8 cellular contexts compared by ENCODE assay signal in genomic region chr16:66660422-66661209, GRCh38. TPM values are rescaled to one million over a fixed set of nuclear protein-coding genes. Genes with fewer than 3 reads are reported as not detected.
DNase-seq lines count a peak whose midpoint lies in the region; ATAC-seq and TF ChIP-seq lines count a peak whose summit lies in the region.

No MANE protein-coding gene starts in this region.

- peak overlapping the region; percentile 38 to 57 for H3K27ac ChIP-seq in ascending aorta
- peak overlapping the region; percentile 51 to 71 for H3K27ac ChIP-seq in right atrium auricular region
- peak overlapping the region; percentile 60 for H3K27ac ChIP-seq in rectal smooth muscle tissue (ENCODE audit: low read depth, low read length)

- peak overlapping the region; percentile 35 to 87 (median 80) for H3K27ac Mint-ChIP-seq in CD14-positive monocyte

- DNase-seq in CD14-positive monocyte (ENCODE audit: low spot score): peak; percentile 58
- DNase-seq in NB4 (ENCODE audit: low read depth): peak; percentile 59
- DNase-seq in ascending aorta (ENCODE audit: low spot score in 2 of 2): peak in 1 of 2 donors; percentile 68
- DNase-seq in right atrium auricular region (ENCODE audit: low spot score): peak; percentile 78

- ATAC-seq in HG03442 (IDR thresholded peaks at IDR 0.05; ENCODE audit: unreplicated experiment) (no peak), GM19324 (IDR thresholded peaks at IDR 0.05; ENCODE audit: low FRiP score, unreplicated experiment) (no peak), HG03139 (IDR thresholded peaks at IDR 0.05; ENCODE audit: unreplicated experiment) (no peak)

- no peaks in the 10 kb centered on the region for H3K36me3 Mint-ChIP-seq in CD14-positive monocyte

- no peaks in the 10 kb centered on the region for H3K27me3 ChIP-seq in ascending aorta
- H3K27me3 ChIP-seq in right atrium auricular region: no peaks in the 10 kb centered on the region
- no peaks in the 10 kb centered on the region for H3K27me3 ChIP-seq in rectal smooth muscle tissue (ENCODE audit: control insufficient read depth, insufficient read depth, low read length)

- intact Hi-C loops in CD14-positive monocyte (cut with micrococcal nuclease) (loop anchor here in 1 of 2 donors (10.0 kb wide), 1 partner anchor 54 kb away; no protein-coding TSS in a partner anchor), ascending aorta (cut with DNase I) (loop anchor here (5.0 kb wide), 1 partner anchor 92 kb away; the partner anchor contains the start of gene DYNC1LI2)

- H3K9ac ChIP-seq in rectal smooth muscle tissue (ENCODE audit: low read length): no peak overlapping the region

- H3K9me3 ChIP-seq in ascending aorta: no peaks in the 10 kb centered on the region
- H3K9me3 ChIP-seq in right atrium auricular region: no peaks in the 10 kb centered on the region

- peaks cover 0 to 3% of the 10 kb centered on the region in 2 donors for H3K4me1 ChIP-seq in ascending aorta
- peaks cover 0 to 30% of the 10 kb centered on the region in 2 donors for H3K4me1 ChIP-seq in right atrium auricular region
- peaks cover 18% of the 10 kb centered on the region for H3K4me1 ChIP-seq in rectal smooth muscle tissue (ENCODE audit: control insufficient read depth, insufficient read depth, low read length)

- TF ChIP-seq POLR2A in NB4 (IDR thresholded peaks at IDR 0.05; ENCODE audit: extremely low read depth, insufficient read length): no peak

- no peak overlapping the region for H3K4me3 ChIP-seq in NB4 (ENCODE audit: low read depth, low read length)
- no peak overlapping the region for H3K4me3 ChIP-seq in ascending aorta
- H3K4me3 ChIP-seq in right atrium auricular region: no peak overlapping the region
- H3K4me3 ChIP-seq in rectal smooth muscle tissue (ENCODE audit: low read length): no peak overlapping the region

- peak; percentile 22 for TF ChIP-seq CTCF in CD14-positive monocyte (IDR thresholded peaks at IDR 0.05)
- TF ChIP-seq CTCF in NB4 (IDR thresholded peaks at IDR 0.05; ENCODE audit: low read depth, low read length): no peak
- peak in 2 of 3 experiments; percentile 6 to 23 for TF ChIP-seq CTCF in ascending aorta (IDR thresholded peaks at IDR 0.05)
- TF ChIP-seq CTCF in right atrium auricular region (IDR thresholded peaks at IDR 0.05): peak in 1 of 2 donors; percentile 47

- H3K27me3 Mint-ChIP-seq in CD14-positive monocyte (ENCODE audit: low read depth in 3 of 3): no peaks in the 10 kb centered on the region

- H3K4me3 Mint-ChIP-seq in CD14-positive monocyte: peak overlapping the region in 1 of 2 donors; percentile 37

- H3K36me3 ChIP-seq in ascending aorta (no peaks in the 10 kb centered on the region), right atrium auricular region (no peaks in the 10 kb centered on the region), rectal smooth muscle tissue (ENCODE audit: control insufficient read depth, insufficient read depth, low read length) (no peaks in the 10 kb centered on the region)

- H3K9me3 Mint-ChIP-seq in CD14-positive monocyte: no peaks in the 10 kb centered on the region

- H3K4me1 Mint-ChIP-seq in CD14-positive monocyte: peaks cover 48% of the 10 kb centered on the region

RNA-seq across cellular contexts. Expression of gene CMTM4, which starts 35.9 kb away (rescaled TPM):
- polyA plus RNA-seq in CD14-positive monocyte: under 1 TPM; 0.41 to 0.45 TPM
- total RNA-seq in ascending aorta (20.1 TPM), right atrium auricular region (10 to 100 TPM in 1 of 2 donors, 1 to 10 TPM in 1; 7.5 to 15.2 TPM)

RNA-seq across cellular contexts. Expression of gene CMTM3, which starts 56.1 kb away (rescaled TPM):
- polyA plus RNA-seq in CD14-positive monocyte: 100 to 1,000 TPM; 126 to 131 TPM
- total RNA-seq in ascending aorta (42.6 TPM), right atrium auricular region (10 to 100 TPM; 15.6 to 26.2 TPM)
